Comparison of ENCODE assay signal across 15 cellular contexts in the genomic region with DNA sequence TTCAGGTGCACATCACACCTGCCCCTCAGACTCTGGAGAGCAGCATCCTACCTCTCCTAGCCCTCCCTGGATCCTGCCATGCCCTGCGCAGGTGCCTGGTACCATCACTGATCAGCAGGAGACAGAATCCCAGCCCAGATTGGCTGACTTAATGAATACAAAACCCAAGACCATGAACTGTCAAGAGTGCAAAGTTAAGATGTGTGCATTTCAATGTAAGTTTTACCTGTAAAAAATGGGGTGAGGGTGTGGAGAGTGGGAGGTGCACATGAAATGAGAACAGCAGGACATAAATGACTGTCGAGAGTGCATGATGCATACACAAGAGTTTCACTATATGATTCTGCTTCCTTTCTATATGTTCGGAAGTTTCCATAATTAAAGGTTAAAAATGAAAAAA. TPM values are rescaled to one million over a fixed set of nuclear protein-coding genes. Genes with fewer than 3 reads are reported as not detected.
DNase-seq lines count a peak whose midpoint lies in the region; ATAC-seq and TF ChIP-seq lines count a peak whose summit lies in the region.
"Had no signal": no experiment of that assay in that cellular context is flagged by ENCODE, and none has a peak within 500 bp of the region (broad histone marks: within the 10 kb centered on the region; RNA-seq: fewer than 3 reads in every experiment).

No MANE protein-coding gene starts in this region.

- H3K27ac Mint-ChIP-seq in activated T-cell treated with anti-CD3 and anti-CD28 coated beads, Interleukin-2, amount 50 U/mL, for 24 hours, result peak overlapping the region; percentile 99
- peak overlapping the region; percentile 96 for H3K27ac Mint-ChIP-seq in activated CD8-positive, alpha-beta T cell treated with anti-CD3 and anti-CD28 coated beads for 36 hours
- H3K27ac Mint-ChIP-seq in natural killer cell, result peak overlapping the region; percentile 48 to 73
- H3K27ac Mint-ChIP-seq: mesothelial cell of epicardium had no signal

- no peak for TF ChIP-seq RAD21 in SK-N-SH (IDR thresholded peaks at IDR 0.05; ENCODE audit: low read length)

- H3K36me3 Mint-ChIP-seq in activated T-cell treated with anti-CD3 and anti-CD28 coated beads, Interleukin-2, amount 50 U/mL, for 24 hours (ENCODE audit: low read depth), result peaks cover 99% of the 10 kb centered on the region
- H3K36me3 Mint-ChIP-seq in activated CD8-positive, alpha-beta T cell treated with anti-CD3 and anti-CD28 coated beads for 36 hours (ENCODE audit: low read depth), result peaks cover 80% of the 10 kb centered on the region
- peaks cover 25% of the 10 kb centered on the region for H3K36me3 Mint-ChIP-seq in natural killer cell

- peak; percentile 56 for ATAC-seq in GM19463 (IDR thresholded peaks at IDR 0.05; ENCODE audit: unreplicated experiment)
- peak; percentile 55 for ATAC-seq in activated CD8-positive, alpha-beta T cell treated with anti-CD3 and anti-CD28 coated beads for 36 hours
- no peak for ATAC-seq in natural killer cell

- H3K79me2 ChIP-seq in SK-N-SH (ENCODE audit: insufficient read depth), result no peaks in the 10 kb centered on the region

- no peak overlapping the region for H2AFZ ChIP-seq in SK-N-SH (ENCODE audit: low read depth)

- H3K4me1 ChIP-seq in SK-N-SH (ENCODE audit: control insufficient read depth in 1 of 2, insufficient read depth in 2 of 2, low read depth in 1 of 2, low read length in 1 of 2), result no peaks in the 10 kb centered on the region
- H3K4me1 ChIP-seq: pancreas, SJSA1 had no signal

- H3F3A ChIP-seq in SK-N-SH (replicated peaks; ENCODE audit: insufficient read depth), result no peaks in the 10 kb centered on the region

- H3K36me3 ChIP-seq in SK-N-SH (replicated peaks in 1 of 2; ENCODE audit: control insufficient read depth in 1 of 2, insufficient read depth in 2 of 2, low read length in 1 of 2), result no peaks in the 10 kb centered on the region
- H3K36me3 ChIP-seq: SJSA1 had no signal

- H3K9ac ChIP-seq in SK-N-SH, result no peak overlapping the region

- no peak overlapping the region for H3K27ac ChIP-seq in SK-N-SH (ENCODE audit: low read depth in 2 of 2, low read length in 1 of 2)
- H3K27ac ChIP-seq: pancreas, SJSA1 had no signal

- TF ChIP-seq CTCF in activated CD8-positive, alpha-beta T cell treated with anti-CD3 and anti-CD28 coated beads for 36 hours (IDR thresholded peaks at IDR 0.05), result no peak
- TF ChIP-seq CTCF in natural killer cell (IDR thresholded peaks at IDR 0.05), result no peak
- TF ChIP-seq CTCF in SK-N-SH (IDR thresholded peaks at IDR 0.05), result no peak

- H4K20me1 ChIP-seq in SK-N-SH (ENCODE audit: insufficient read depth), result no peaks in the 10 kb centered on the region

- H3K4me1 Mint-ChIP-seq in activated T-cell treated with anti-CD3 and anti-CD28 coated beads, Interleukin-2, amount 50 U/mL, for 24 hours (ENCODE audit: low read depth), result peaks cover 77% of the 10 kb centered on the region
- peaks cover 72% of the 10 kb centered on the region for H3K4me1 Mint-ChIP-seq in activated CD8-positive, alpha-beta T cell treated with anti-CD3 and anti-CD28 coated beads for 36 hours (ENCODE audit: low read depth)
- peaks cover 14 to 16% of the 10 kb centered on the region in 2 donors for H3K4me1 Mint-ChIP-seq in natural killer cell
- H3K4me1 Mint-ChIP-seq: mesothelial cell of epicardium had no signal

- no peaks in the 10 kb centered on the region for H3K9me3 ChIP-seq in SK-N-SH
- H3K9me3 ChIP-seq: pancreas, SJSA1 had no signal

- H3K4me2 ChIP-seq in SK-N-SH, result no peak overlapping the region

- DNase-seq in activated T-cell treated with anti-CD3 and anti-CD28 coated beads, Interleukin-2, amount 50 U/mL, for 24 hours, result peak; percentile 61
- DNase-seq in activated T-cell treated with anti-CD3 and anti-CD28 coated beads for 4 hours (no peak), natural killer cell (no peak), LoVo (ENCODE audit: low spot score) (no peak), SK-N-SH (no peak), NCI-H2171 treated with DMSO at 0.1 percent for 48 hours (lab: John Stamatoyannopoulos, UW) (no peak)
- DNase-seq in activated CD8-positive, alpha-beta T cell treated with anti-CD3 and anti-CD28 coated beads for 36 hours, result peak; percentile 72
- DNase-seq: ACHN, activated gamma-delta T cell treated with Interleukin-2 at 50 U/mL for 16 hours, DMS 273 treated with DMSO at 0.1 percent for 48 hours, NCI-H2029 treated with DMSO at 0.1 percent for 48 hours, pancreas had no signal

- 81% methylated on average over 3 of the region's 3 CpGs for whole genome bisulfite sequencing in SK-N-SH (ENCODE audit: low lambda C conversion rate)

- intact Hi-C loops in activated CD8-positive, alpha-beta T cell treated with anti-CD3 and anti-CD28 coated beads for 36 hours (cut with micrococcal nuclease), result no loop called here
- intact Hi-C loops in natural killer cell (cut with micrococcal nuclease), result no loop called here

- no peaks in the 10 kb centered on the region for H3K27me3 Mint-ChIP-seq in activated T-cell treated with anti-CD3 and anti-CD28 coated beads, Interleukin-2, amount 50 U/mL, for 24 hours
- no peaks in the 10 kb centered on the region for H3K27me3 Mint-ChIP-seq in activated CD8-positive, alpha-beta T cell treated with anti-CD3 and anti-CD28 coated beads for 36 hours
- no peaks in the 10 kb centered on the region for H3K27me3 Mint-ChIP-seq in natural killer cell (ENCODE audit: low read depth in 2 of 2)

- H3K9me2 ChIP-seq in SK-N-SH, result no peaks in the 10 kb centered on the region

- no peaks in the 10 kb centered on the region for H3K27me3 ChIP-seq in SK-N-SH (ENCODE audit: insufficient read depth)
- H3K27me3 ChIP-seq: pancreas, SJSA1 had no signal

- H3K4me3 Mint-ChIP-seq in activated T-cell treated with anti-CD3 and anti-CD28 coated beads, Interleukin-2, amount 50 U/mL, for 24 hours, result peak overlapping the region; percentile 69
- H3K4me3 Mint-ChIP-seq in activated CD8-positive, alpha-beta T cell treated with anti-CD3 and anti-CD28 coated beads for 36 hours, result peak overlapping the region; percentile 54
- H3K4me3 Mint-ChIP-seq in natural killer cell, result no peak overlapping the region
- H3K4me3 Mint-ChIP-seq: mesothelial cell of epicardium had no signal

- POLR2A ChIA-PET in activated CD8-positive, alpha-beta T cell treated with anti-CD3 and anti-CD28 coated beads for 36 hours (lab: Charles Lee), result interaction anchor here (1.0 to 1.5 kb wide), 4 partner anchors 15 to 113 kb away, joined by 3 to 8 read pairs (median 4); no protein-coding TSS in a partner anchor
- POLR2A ChIA-PET in SK-N-SH (lab: Yijun Ruan, JAX), result no interaction called here

- no peak for TF ChIP-seq EP300 in SK-N-SH (IDR thresholded peaks at IDR 0.05; ENCODE audit: borderline replicate concordance in 1 of 2, low read depth in 1 of 2, low read length in 1 of 2)

- CTCF ChIA-PET in activated CD8-positive, alpha-beta T cell treated with anti-CD3 and anti-CD28 coated beads for 36 hours (lab: Charles Lee), result interaction anchor here (0.7 to 2.2 kb wide), 4 partner anchors 11 to 121 kb away, joined by 3 to 5 read pairs (median 3); no protein-coding TSS in a partner anchor
- CTCF ChIA-PET in SK-N-SH (lab: Yijun Ruan, JAX), result interaction anchor here (0.6 kb wide), 1 partner anchor 399 kb away, joined by 3 read pairs; no protein-coding TSS in a partner anchor

- H3K9me3 Mint-ChIP-seq in activated T-cell treated with anti-CD3 and anti-CD28 coated beads, Interleukin-2, amount 50 U/mL, for 24 hours, result no peaks in the 10 kb centered on the region
- no peaks in the 10 kb centered on the region for H3K9me3 Mint-ChIP-seq in activated CD8-positive, alpha-beta T cell treated with anti-CD3 and anti-CD28 coated beads for 36 hours
- H3K9me3 Mint-ChIP-seq in natural killer cell, result no peaks in the 10 kb centered on the region
- H3K9me3 Mint-ChIP-seq: mesothelial cell of epicardium had no signal

- no peak overlapping the region for H3K4me3 ChIP-seq in SK-N-SH (ENCODE audit: low read depth in 2 of 2, low read length in 1 of 2)
- H3K4me3 ChIP-seq: pancreas, SJSA1 had no signal

TF ChIP-seq in SK-N-SH, 30 proteins besides CTCF, POLR2A, EP300 and RAD21 (continues in another document):
- TF ChIP-seq TAF1 (IDR thresholded peaks at IDR 0.05; ENCODE audit: borderline replicate concordance, low read depth, low read length), result no peak
- TF ChIP-seq FOXM1 (IDR thresholded peaks at IDR 0.05; ENCODE audit: low read depth), result no peak
- TF ChIP-seq MEF2A (IDR thresholded peaks at IDR 0.05; ENCODE audit: borderline replicate concordance, low read depth), result no peak
- no peak for TF ChIP-seq JUND (IDR thresholded peaks at IDR 0.05)
- TF ChIP-seq, protein P1, sequence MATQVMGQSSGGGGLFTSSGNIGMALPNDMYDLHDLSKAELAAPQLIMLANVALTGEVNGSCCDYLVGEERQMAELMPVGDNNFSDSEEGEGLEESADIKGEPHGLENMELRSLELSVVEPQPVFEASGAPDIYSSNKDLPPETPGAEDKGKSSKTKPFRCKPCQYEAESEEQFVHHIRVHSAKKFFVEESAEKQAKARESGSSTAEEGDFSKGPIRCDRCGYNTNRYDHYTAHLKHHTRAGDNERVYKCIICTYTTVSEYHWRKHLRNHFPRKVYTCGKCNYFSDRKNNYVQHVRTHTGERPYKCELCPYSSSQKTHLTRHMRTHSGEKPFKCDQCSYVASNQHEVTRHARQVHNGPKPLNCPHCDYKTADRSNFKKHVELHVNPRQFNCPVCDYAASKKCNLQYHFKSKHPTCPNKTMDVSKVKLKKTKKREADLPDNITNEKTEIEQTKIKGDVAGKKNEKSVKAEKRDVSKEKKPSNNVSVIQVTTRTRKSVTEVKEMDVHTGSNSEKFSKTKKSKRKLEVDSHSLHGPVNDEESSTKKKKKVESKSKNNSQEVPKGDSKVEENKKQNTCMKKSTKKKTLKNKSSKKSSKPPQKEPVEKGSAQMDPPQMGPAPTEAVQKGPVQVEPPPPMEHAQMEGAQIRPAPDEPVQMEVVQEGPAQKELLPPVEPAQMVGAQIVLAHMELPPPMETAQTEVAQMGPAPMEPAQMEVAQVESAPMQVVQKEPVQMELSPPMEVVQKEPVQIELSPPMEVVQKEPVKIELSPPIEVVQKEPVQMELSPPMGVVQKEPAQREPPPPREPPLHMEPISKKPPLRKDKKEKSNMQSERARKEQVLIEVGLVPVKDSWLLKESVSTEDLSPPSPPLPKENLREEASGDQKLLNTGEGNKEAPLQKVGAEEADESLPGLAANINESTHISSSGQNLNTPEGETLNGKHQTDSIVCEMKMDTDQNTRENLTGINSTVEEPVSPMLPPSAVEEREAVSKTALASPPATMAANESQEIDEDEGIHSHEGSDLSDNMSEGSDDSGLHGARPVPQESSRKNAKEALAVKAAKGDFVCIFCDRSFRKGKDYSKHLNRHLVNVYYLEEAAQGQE (IDR thresholded peaks at IDR 0.05; ENCODE audit: low read depth, low read length), result no peak

RNA-seq across cellular contexts. Expression of a gene that starts 57.9 kb away (rescaled TPM):
- total RNA-seq in activated CD8-positive, alpha-beta T cell treated with anti-CD3 and anti-CD28 coated beads for 36 hours, result 10 to 100 TPM; 11.9 to 14.0 TPM
- 10 to 100 TPM in 2 of 3 donors, 1 to 10 TPM in 1; 7.6 to 24.0 (median 15.7) TPM for total RNA-seq in natural killer cell
- polyA plus RNA-seq in SK-N-SH (2012; rRNA removed), result 0.18 and 0.62 TPM in 2 replicates
- polyA plus RNA-seq in SK-N-SH (2012; cell fraction: cytosol; rRNA removed), result 0.26 and 0.49 TPM in 2 replicates
- 0.63 and 1.2 TPM in 2 replicates for polyA plus RNA-seq in SK-N-SH (2012; cell fraction: nucleus; rRNA removed)
- total RNA-seq: SJSA1 had no signal

Comparison
In these comparisons a context has a peak if more than half of its experiments do, and no peak if none do; other contexts are left out.
1. DNase-seq: peak in activated T-cell treated with anti-CD3 and anti-CD28 coated beads, Interleukin-2, amount 50 U/mL, for 24 hours (single experiment) and activated CD8-positive, alpha-beta T cell treated with anti-CD3 and anti-CD28 coated beads for 36 hours (single experiment); none in activated T-cell treated with anti-CD3 and anti-CD28 coated beads for 4 hours (single experiment), natural killer cell (single experiment), LoVo (single experiment), SK-N-SH (single experiment) and NCI-H2171 treated with DMSO at 0.1 percent for 48 hours (single experiment).
2. ATAC-seq: peak in GM19463 (single experiment) and activated CD8-positive, alpha-beta T cell treated with anti-CD3 and anti-CD28 coated beads for 36 hours (single experiment); none in natural killer cell (0 of 3).
3. Peak in every context shown above with its lines, with median percentiles within 50 percentile points of each other: H3K27ac Mint-ChIP-seq.